16 cellular contexts compared by ENCODE assay signal in the genomic region with DNA sequence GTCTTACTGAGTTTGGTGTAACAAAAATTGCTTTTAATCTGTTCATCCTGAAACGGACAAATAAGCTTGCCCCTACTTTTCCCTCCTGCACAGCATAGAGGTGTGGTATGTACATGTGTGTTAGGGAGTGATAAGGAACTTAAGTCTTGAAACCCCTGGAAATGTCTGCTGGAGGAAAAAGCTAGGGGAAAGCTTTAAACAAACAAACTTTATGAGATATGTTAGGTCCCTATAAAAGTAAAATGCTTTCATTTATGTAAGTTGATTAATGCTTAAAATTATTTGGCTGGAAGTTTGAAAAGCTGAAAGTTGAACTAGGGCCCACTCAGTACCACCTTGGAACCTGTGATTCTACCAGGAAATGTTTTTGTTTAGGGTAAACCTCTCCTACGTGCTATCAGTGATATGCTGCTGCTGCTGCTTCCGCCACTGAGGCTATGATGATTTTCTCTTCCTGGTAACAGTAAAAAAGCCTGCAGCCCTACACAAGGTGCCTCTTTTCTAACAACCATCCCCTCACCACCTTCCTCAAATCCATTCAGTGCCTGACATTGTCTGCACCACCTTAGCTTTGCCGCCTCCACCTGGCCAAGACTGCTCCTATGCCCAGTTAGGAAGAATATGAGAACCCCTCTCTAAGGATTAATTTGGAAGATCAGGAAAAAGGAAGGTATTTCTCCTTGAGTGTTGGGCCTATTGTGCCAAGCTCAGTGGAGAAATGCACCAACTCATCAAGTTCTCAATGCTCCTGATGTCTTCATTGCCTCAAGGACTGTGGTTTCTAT. TPM values are rescaled to one million over a fixed set of nuclear protein-coding genes. Genes with fewer than 3 reads are reported as not detected.
A peak's percentile ranks its signal among the peaks of the same experiment; 100 is the strongest.
DNase-seq lines count a peak whose midpoint lies in the region; ATAC-seq, FAIRE-seq and TF ChIP-seq lines count a peak whose summit lies in the region.
"Had no signal": no experiment of that assay in that cellular context is flagged by ENCODE, and none has a peak within 500 bp of the region (broad histone marks: within the 10 kb centered on the region; RNA-seq: fewer than 3 reads in every experiment).

No MANE protein-coding gene starts in this region.

- no peaks in the 10 kb centered on the region for H3K9me3 Mint-ChIP-seq in activated T-helper 17 cell treated with anti-CD3 and anti-CD28 coated beads, Interleukin-2, amount 50 U/mL, for 72 hours
- no peaks in the 10 kb centered on the region for H3K9me3 Mint-ChIP-seq in natural killer cell treated with Interleukin-12 subunit alpha and Interleukin-12 subunit beta and Interleukin-15 and Interleukin-18, amount 100 ng/mL, for 72 hours
- H3K9me3 Mint-ChIP-seq: activated naive CD4-positive, alpha-beta T cell treated with anti-CD3 and anti-CD28 coated beads, Interleukin-2, amount 50 U/mL, for 72 hours had no signal

- H3K27me3 Mint-ChIP-seq in activated T-helper 17 cell treated with anti-CD3 and anti-CD28 coated beads, Interleukin-2, amount 50 U/mL, for 72 hours = peaks cover 3% of the 10 kb centered on the region
- no peaks in the 10 kb centered on the region for H3K27me3 Mint-ChIP-seq in natural killer cell treated with Interleukin-12 subunit alpha and Interleukin-12 subunit beta and Interleukin-15 and Interleukin-18, amount 100 ng/mL, for 72 hours

- peaks cover 22% of the 10 kb centered on the region for H3K36me3 Mint-ChIP-seq in activated T-helper 17 cell treated with anti-CD3 and anti-CD28 coated beads, Interleukin-2, amount 50 U/mL, for 72 hours (ENCODE audit: low read depth)
- H3K36me3 Mint-ChIP-seq in natural killer cell treated with Interleukin-12 subunit alpha and Interleukin-12 subunit beta and Interleukin-15 and Interleukin-18, amount 100 ng/mL, for 72 hours = peaks cover 9% of the 10 kb centered on the region

- H3K4me1 ChIP-seq in HEK293 (ENCODE audit: control insufficient read depth, insufficient read depth, low read length) = peaks cover 10% of the 10 kb centered on the region

- H3K4me3 ChIP-seq in HEK293 (ENCODE audit: low read depth, low read length) = no peak overlapping the region

- H3K27ac Mint-ChIP-seq in activated T-helper 17 cell treated with anti-CD3 and anti-CD28 coated beads, Interleukin-2, amount 50 U/mL, for 72 hours = no peak overlapping the region
- peak overlapping the region; percentile 99 to 100 for H3K27ac Mint-ChIP-seq in natural killer cell treated with Interleukin-12 subunit alpha and Interleukin-12 subunit beta and Interleukin-15 and Interleukin-18, amount 100 ng/mL, for 72 hours

- H3K4me3 Mint-ChIP-seq in activated T-helper 17 cell treated with anti-CD3 and anti-CD28 coated beads, Interleukin-2, amount 50 U/mL, for 72 hours = peak overlapping the region; percentile 10
- H3K4me3 Mint-ChIP-seq in natural killer cell treated with Interleukin-12 subunit alpha and Interleukin-12 subunit beta and Interleukin-15 and Interleukin-18, amount 100 ng/mL, for 72 hours = peak overlapping the region; percentile 92

- no peaks in the 10 kb centered on the region for H3K9me3 ChIP-seq in HEK293 (ENCODE audit: control insufficient read depth, insufficient read depth, low read depth, low read length)

- no peak for ATAC-seq in activated T-helper 17 cell treated with anti-CD3 and anti-CD28 coated beads, Interleukin-2, amount 50 U/mL, for 72 hours (replicated peaks)
- ATAC-seq in natural killer cell treated with Interleukin-12 subunit alpha and Interleukin-12 subunit beta and Interleukin-15 and Interleukin-18, amount 100 ng/mL, for 72 hours = no peak
- ATAC-seq: activated CD4-positive, CD25-positive, alpha-beta regulatory T cell treated with anti-CD3 and anti-CD28 coated beads, Interleukin-2, amount 50 U/mL, for 24 hours; activated naive CD4-positive, alpha-beta T cell treated with anti-CD3 and anti-CD28 coated beads, Interleukin-2, amount 50 U/mL, for 72 hours; sciatic nerve had no signal

- no peak for FAIRE-seq in D721Med (lab: Jason Lieb, UNC)
- FAIRE-seq: colon, GM12891, HTR-8/SVneo had no signal

- POLR2A ChIA-PET in HEK293 (lab: Yijun Ruan, JAX) = interaction anchor here (1.6 kb wide), 1 partner anchor 16 kb away, joined by 4 read pairs; no protein-coding TSS in a partner anchor

- H3K4me1 Mint-ChIP-seq in activated T-helper 17 cell treated with anti-CD3 and anti-CD28 coated beads, Interleukin-2, amount 50 U/mL, for 72 hours = peaks cover 26% of the 10 kb centered on the region
- H3K4me1 Mint-ChIP-seq in natural killer cell treated with Interleukin-12 subunit alpha and Interleukin-12 subunit beta and Interleukin-15 and Interleukin-18, amount 100 ng/mL, for 72 hours (ENCODE audit: low read depth in 2 of 2) = peaks cover 54 to 56% of the 10 kb centered on the region in 2 donors

- no peak overlapping the region for H3K27ac ChIP-seq in HEK293 (ENCODE audit: extremely low read depth, low read depth, low read length)

- H3K36me3 ChIP-seq in HEK293 (ENCODE audit: control insufficient read depth in 2 of 2, insufficient read depth in 1 of 2, low read length in 2 of 2) = no peaks in the 10 kb centered on the region

- DNase-seq in D721Med (ENCODE audit: insufficient read length, low spot score) = no peak
- no peak for DNase-seq in natural killer cell treated with Interleukin-12 subunit alpha and Interleukin-12 subunit beta and Interleukin-15 and Interleukin-18, amount 100 ng/mL, for 72 hours (ENCODE audit: low spot score)
- DNase-seq in cerebellar nuclear complex (lab: John Stamatoyannopoulos, UW) = no peak
- no peak for DNase-seq in NCI-H1092 (lab: John Stamatoyannopoulos, UW)
- no peak for DNase-seq in NCI-H1105 treated with DMSO at 0.1 percent for 48 hours (lab: John Stamatoyannopoulos, UW)
- DNase-seq: HCEC 1CT, NCI-H1436, NCI-H526 had no signal

- TF ChIP-seq CTCF in D721Med (IDR thresholded peaks at IDR 0.05; ENCODE audit: insufficient read depth, missing control alignments) (peak; percentile 29), HEK293 (tag by site-specific recombination; IDR thresholded peaks at IDR 0.05) (no peak)

- CTCF ChIA-PET in HEK293 (lab: Yijun Ruan, JAX) = interaction anchor here (0.6 to 4.8 kb wide), 6 partner anchors 10 to 86 kb away, joined by 3 to 37 read pairs (median 4); no protein-coding TSS in a partner anchor

TF ChIP-seq in HEK293, 187 proteins besides CTCF, POLR2A, EP300 and RAD21:
- no peak for TF ChIP-seq ZNF501 (tag by site-specific recombination; IDR thresholded peaks at IDR 0.05)
- TF ChIP-seq ZNF223 (tag by site-specific recombination; IDR thresholded peaks at IDR 0.05) = peak; percentile 47; the same call in 1 of the 2 replicates
TF ChIP-seq in HEK293: peak in this region for 1.

RNA-seq across cellular contexts. Expression of a gene that starts 2.5 kb away (rescaled TPM):
- 10 to 100 TPM; 12.1 to 22.0 TPM for total RNA-seq in activated T-helper 17 cell treated with anti-CD3 and anti-CD28 coated beads, Interleukin-2, amount 50 U/mL, for 72 hours
- total RNA-seq in natural killer cell treated with Interleukin-12 subunit alpha and Interleukin-12 subunit beta and Interleukin-15 and Interleukin-18, amount 100 ng/mL, for 72 hours = 10 to 100 TPM; 30.8 to 33.3 TPM
